ENCODE assay signal across 2 cellular contexts in the genomic region with DNA sequence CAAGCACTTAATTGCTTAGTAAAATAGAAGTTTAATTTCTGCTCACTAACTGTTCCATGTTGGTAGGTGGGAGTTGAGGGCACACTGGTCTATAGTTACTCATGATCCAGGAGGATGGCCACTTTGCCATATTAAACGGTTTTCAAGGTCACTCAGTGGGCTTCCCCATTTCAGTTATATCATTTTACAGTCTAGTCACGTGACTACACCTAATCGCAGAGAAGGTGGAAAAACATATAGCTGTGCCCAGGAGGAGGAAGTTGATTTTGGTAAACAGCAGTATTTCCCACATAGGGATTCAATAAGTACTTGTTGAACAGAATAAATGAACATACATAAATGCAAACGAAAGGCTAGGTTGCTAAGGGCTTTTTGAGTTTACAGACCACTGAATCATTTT.
TF ChIP-seq lines count a peak whose summit lies in the region.

No MANE protein-coding gene starts in this region.

TF ChIP-seq in HepG2, 621 proteins besides CTCF, POLR2A, EP300 and RAD21 (continued from another document):
- TF ChIP-seq, protein P1, sequence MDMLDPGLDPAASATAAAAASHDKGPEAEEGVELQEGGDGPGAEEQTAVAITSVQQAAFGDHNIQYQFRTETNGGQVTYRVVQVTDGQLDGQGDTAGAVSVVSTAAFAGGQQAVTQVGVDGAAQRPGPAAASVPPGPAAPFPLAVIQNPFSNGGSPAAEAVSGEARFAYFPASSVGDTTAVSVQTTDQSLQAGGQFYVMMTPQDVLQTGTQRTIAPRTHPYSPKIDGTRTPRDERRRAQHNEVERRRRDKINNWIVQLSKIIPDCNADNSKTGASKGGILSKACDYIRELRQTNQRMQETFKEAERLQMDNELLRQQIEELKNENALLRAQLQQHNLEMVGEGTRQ (IDR thresholded peaks at IDR 0.05; ENCODE audit: low read depth, low read length): peak; percentile 32; the same call in 1 of the 2 replicates
- TF ChIP-seq, protein P1 (CRISPR knock-in tag; IDR thresholded peaks at IDR 0.05; ENCODE audit: borderline replicate concordance): no peak

TF ChIP-seq in K562, 482 proteins besides CTCF, POLR2A, EP300 and RAD21 (continued from another document):
- TF ChIP-seq, protein P2, sequence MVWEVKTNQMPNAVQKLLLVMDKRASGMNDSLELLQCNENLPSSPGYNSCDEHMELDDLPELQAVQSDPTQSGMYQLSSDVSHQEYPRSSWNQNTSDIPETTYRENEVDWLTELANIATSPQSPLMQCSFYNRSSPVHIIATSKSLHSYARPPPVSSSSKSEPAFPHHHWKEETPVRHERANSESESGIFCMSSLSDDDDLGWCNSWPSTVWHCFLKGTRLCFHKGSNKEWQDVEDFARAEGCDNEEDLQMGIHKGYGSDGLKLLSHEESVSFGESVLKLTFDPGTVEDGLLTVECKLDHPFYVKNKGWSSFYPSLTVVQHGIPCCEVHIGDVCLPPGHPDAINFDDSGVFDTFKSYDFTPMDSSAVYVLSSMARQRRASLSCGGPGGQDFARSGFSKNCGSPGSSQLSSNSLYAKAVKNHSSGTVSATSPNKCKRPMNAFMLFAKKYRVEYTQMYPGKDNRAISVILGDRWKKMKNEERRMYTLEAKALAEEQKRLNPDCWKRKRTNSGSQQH (CRISPR knock-in tag; IDR thresholded peaks at IDR 0.05): no peak
- 0 out of 2 replicates have a peak, but pooled peaks have one; percentile 10 for TF ChIP-seq CBFA2T2 (conservative IDR thresholded peaks at IDR 0.05)
- no peak for TF ChIP-seq NR2F6 (CRISPR knock-in tag; IDR thresholded peaks at IDR 0.05)
- TF ChIP-seq RAD51 (IDR thresholded peaks at IDR 0.05; ENCODE audit: borderline replicate concordance, low read depth): peak; percentile 49
